20 cellular contexts compared by ENCODE assay signal in genomic region chr21:27058673-27059365, GRCh38.
"Had no signal": no experiment of that assay in that cellular context is flagged by ENCODE, and none has a peak within 500 bp of the region (broad histone marks: within the 10 kb centered on the region; RNA-seq: fewer than 3 reads in every experiment).

No MANE protein-coding gene starts in this region.

- H3K4me1 ChIP-seq: parathyroid adenoma had no signal

- H3K27me3 ChIP-seq: cardiac muscle cell, tibial artery had no signal

- H3K27ac ChIP-seq: cardiac muscle cell, left ventricle myocardium inferior, parathyroid adenoma, tibial artery had no signal

- H3K36me3 Mint-ChIP-seq: activated naive CD8-positive, alpha-beta T cell treated with anti-CD3 and anti-CD28 coated beads for 36 hours had no signal

- H3K79me2 ChIP-seq: parathyroid adenoma had no signal

- H3K27ac Mint-ChIP-seq: activated naive CD8-positive, alpha-beta T cell treated with anti-CD3 and anti-CD28 coated beads for 36 hours; activated T-cell treated with anti-CD3 and anti-CD28 coated beads, Interleukin-2, amount 50 U/mL, for 24 hours; activated T-helper 17 cell treated with anti-CD3 and anti-CD28 coated beads, Interleukin-2, amount 50 U/mL, for 72 hours; natural killer cell treated with Interleukin-12 subunit alpha and Interleukin-12 subunit beta and Interleukin-15 and Interleukin-18, amount 100 ng/mL, for 72 hours; stimulated activated naive CD8-positive, alpha-beta T cell treated with anti-CD3 and anti-CD28 coated beads, Interleukin-15, Interleukin-2, amounts not matched to agents 100 ng/mL and 50 ng/mL, for 24 hours; WTC11 had no signal

- H3K4me3 Mint-ChIP-seq: activated naive CD8-positive, alpha-beta T cell treated with anti-CD3 and anti-CD28 coated beads for 36 hours; activated T-cell treated with anti-CD3 and anti-CD28 coated beads, Interleukin-2, amount 50 U/mL, for 24 hours; activated T-helper 17 cell treated with anti-CD3 and anti-CD28 coated beads, Interleukin-2, amount 50 U/mL, for 72 hours; natural killer cell treated with Interleukin-12 subunit alpha and Interleukin-12 subunit beta and Interleukin-15 and Interleukin-18, amount 100 ng/mL, for 72 hours; stimulated activated naive CD8-positive, alpha-beta T cell treated with anti-CD3 and anti-CD28 coated beads, Interleukin-15, Interleukin-2, amounts not matched to agents 100 ng/mL and 50 ng/mL, for 24 hours; WTC11 had no signal

- H3K9me3 ChIP-seq: tibial artery had no signal

- ATAC-seq: activated T-helper 17 cell treated with anti-CD3 and anti-CD28 coated beads, Interleukin-2, amount 50 U/mL, for 72 hours; natural killer cell treated with Interleukin-12 subunit alpha and Interleukin-12 subunit beta and Interleukin-15 and Interleukin-18, amount 100 ng/mL, for 72 hours; right cardiac atrium; WTC11 had no signal

- H3K4me3 ChIP-seq: cardiac muscle cell, left ventricle myocardium inferior, tibial artery had no signal

- H3K27me3 Mint-ChIP-seq: activated naive CD8-positive, alpha-beta T cell treated with anti-CD3 and anti-CD28 coated beads for 36 hours; activated T-cell treated with anti-CD3 and anti-CD28 coated beads, Interleukin-2, amount 50 U/mL, for 24 hours; activated T-helper 17 cell treated with anti-CD3 and anti-CD28 coated beads, Interleukin-2, amount 50 U/mL, for 72 hours; natural killer cell treated with Interleukin-12 subunit alpha and Interleukin-12 subunit beta and Interleukin-15 and Interleukin-18, amount 100 ng/mL, for 72 hours; stimulated activated naive CD8-positive, alpha-beta T cell treated with anti-CD3 and anti-CD28 coated beads, Interleukin-15, Interleukin-2, amounts not matched to agents 100 ng/mL and 50 ng/mL, for 24 hours had no signal

- H3K4me1 Mint-ChIP-seq: activated naive CD8-positive, alpha-beta T cell treated with anti-CD3 and anti-CD28 coated beads for 36 hours; activated T-helper 17 cell treated with anti-CD3 and anti-CD28 coated beads, Interleukin-2, amount 50 U/mL, for 72 hours; WTC11 had no signal

- DNase-seq: activated CD4-positive, alpha-beta T cell treated with anti-CD3 and anti-CD28 coated beads, Interleukin-2, amount 50 U/mL, for 4 hours; activated CD8-positive, alpha-beta memory T cell treated with anti-CD3 and anti-CD28 coated beads for 24 hours; activated CD8-positive, alpha-beta memory T cell treated with anti-CD3 and anti-CD28 coated beads, Interleukin-2, amount 50 U/mL, for 4 hours; activated naive CD4-positive, alpha-beta T cell; activated naive CD8-positive, alpha-beta T cell treated with anti-CD3 and anti-CD28 coated beads for 36 hours; activated T-cell treated with anti-CD3 and anti-CD28 coated beads, Interleukin-2, amount 50 U/mL, for 24 hours; amniotic stem cell; hippocampal formation; left ventricle myocardium inferior; right cardiac atrium; stimulated activated CD4-positive, alpha-beta T cell treated with anti-CD3 and anti-CD28 coated beads, Interleukin-1b, Interleukin-23, amount 100 ng/mL, for 48 hours; substantia nigra; T-helper 9 cell; tibial artery had no signal

- H3K9ac ChIP-seq: parathyroid adenoma had no signal

- H2AFZ ChIP-seq: parathyroid adenoma had no signal

- H3K36me3 ChIP-seq: cardiac muscle cell, left ventricle myocardium inferior, tibial artery had no signal
